ENCODE assay signal across 13 cellular contexts in the genomic region with DNA sequence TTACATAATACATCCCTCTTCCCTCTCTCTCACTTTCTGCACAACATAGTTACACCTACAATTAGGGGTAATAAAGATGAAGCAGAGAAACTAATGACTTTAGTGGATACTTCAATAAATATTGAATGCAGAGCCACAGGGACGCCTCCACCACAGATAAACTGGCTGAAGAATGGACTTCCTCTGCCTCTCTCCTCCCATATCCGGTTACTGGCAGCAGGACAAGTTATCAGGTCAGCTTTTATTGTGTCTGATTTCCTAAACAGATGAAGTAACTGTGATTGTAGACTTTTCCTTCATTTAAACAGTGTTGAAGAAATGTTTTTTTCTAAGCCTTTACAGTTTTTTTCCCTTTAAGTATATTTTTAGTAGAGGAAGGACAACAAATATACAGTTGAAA.
DNase-seq lines count a peak whose midpoint lies in the region; ATAC-seq and TF ChIP-seq lines count a peak whose summit lies in the region.
"Had no signal": no experiment of that assay in that cellular context is flagged by ENCODE, and none has a peak within 500 bp of the region (broad histone marks: within the 10 kb centered on the region; RNA-seq: fewer than 3 reads in every experiment).

No MANE protein-coding gene starts in this region.

- H3K4me1 ChIP-seq in ACC112 (ENCODE audit: control insufficient read depth, insufficient read depth, low read length, unreplicated experiment): peaks cover 16% of the 10 kb centered on the region
- H3K4me1 ChIP-seq in Karpas-422 (ENCODE audit: low read length): peaks cover 11% of the 10 kb centered on the region
- peaks cover 0 to 20% of the 10 kb centered on the region in 2 donors for H3K4me1 ChIP-seq in ascending aorta

- peak; percentile 34 for DNase-seq in Karpas-422
- DNase-seq in ascending aorta (ENCODE audit: low spot score in 2 of 2): no peak
- peak; percentile 76 for DNase-seq in iris pigment epithelial cell (ENCODE audit: low read depth)
- DNase-seq in GM10266 (ENCODE audit: extremely low spot score): no peak
- DNase-seq in NCI-H2171 (lab: John Stamatoyannopoulos, UW): no peak
- DNase-seq: activated CD4-positive, alpha-beta T cell treated with anti-CD3 and anti-CD28 coated beads, Interleukin-2, amount 10 ng/mL, durations not matched to agents 7 days and 5 days; NCI-H1436; NK-92 treated with Interleukin-12 subunit alpha and Interleukin-12 subunit beta, amount 100 ng/mL, for 24 hours; stimulated activated CD4-positive, alpha-beta T cell treated with anti-CD3 and anti-CD28 coated beads, Interleukin-4, amount 100 ng/mL, for 4 hours had no signal

- H4K20me1 ChIP-seq in Karpas-422 (ENCODE audit: insufficient read depth, low read depth, low read length): no peaks in the 10 kb centered on the region

- TF ChIP-seq CTCF in ascending aorta (IDR thresholded peaks at IDR 0.05) (no peak), GM10266 (IDR thresholded peaks at IDR 0.05; ENCODE audit: control insufficient read depth, insufficient read depth, low read depth, missing control alignments) (no peak)

- H2AFZ ChIP-seq in ACC112 (ENCODE audit: low read length, unreplicated experiment) (peak overlapping the region; percentile 24), Karpas-422 (ENCODE audit: low read length) (no peak overlapping the region)

- no peak for ATAC-seq in HG03196 (IDR thresholded peaks at IDR 0.05; ENCODE audit: unreplicated experiment)
- no peak for ATAC-seq in HG03039 (IDR thresholded peaks at IDR 0.05; ENCODE audit: unreplicated experiment)
- ATAC-seq: activated T-helper 17 cell treated with anti-CD3 and anti-CD28 coated beads, Interleukin-2, amount 50 U/mL, for 72 hours had no signal

- H3K79me2 ChIP-seq in ACC112 (ENCODE audit: control insufficient read depth, insufficient read depth, low read length, unreplicated experiment) (no peaks in the 10 kb centered on the region), Karpas-422 (ENCODE audit: low read length) (no peaks in the 10 kb centered on the region)

- no peaks in the 10 kb centered on the region for H3K36me3 ChIP-seq in ACC112 (ENCODE audit: insufficient read depth, low read length)
- H3K36me3 ChIP-seq in Karpas-422 (ENCODE audit: insufficient read depth, low read length): no peaks in the 10 kb centered on the region
- H3K36me3 ChIP-seq in ascending aorta: peaks cover 0 to 5% of the 10 kb centered on the region in 2 donors

- no peak overlapping the region for H3K9ac ChIP-seq in Karpas-422 (ENCODE audit: low read length)

- no peak overlapping the region for H3K4me2 ChIP-seq in Karpas-422 (ENCODE audit: low read depth, low read length, poor library complexity, severe bottlenecking)

- H3K9me2 ChIP-seq in Karpas-422 (replicated peaks; ENCODE audit: insufficient read depth, low read length): no peaks in the 10 kb centered on the region; the same call in 1 of the 2 replicates

- H3K27me3 ChIP-seq in ACC112 (ENCODE audit: insufficient read depth, low read length) (no peaks in the 10 kb centered on the region), Karpas-422 (ENCODE audit: low read length) (no peaks in the 10 kb centered on the region), ascending aorta (no peaks in the 10 kb centered on the region)

- H3K9me3 ChIP-seq in Karpas-422 (ENCODE audit: low read length) (no peaks in the 10 kb centered on the region), ascending aorta (no peaks in the 10 kb centered on the region)

- H3K4me3 ChIP-seq in ACC112 (ENCODE audit: low read depth, low read length): no peak overlapping the region
- no peak overlapping the region for H3K4me3 ChIP-seq in Karpas-422 (ENCODE audit: low read length)
- H3K4me3 ChIP-seq in ascending aorta: no peak overlapping the region

- intact Hi-C loops in ascending aorta (cut with DNase I): loop anchor here (5.0 kb wide), 1 partner anchor 351 kb away; no protein-coding TSS in a partner anchor

- peak overlapping the region; percentile 19; the same call in 1 of the 2 replicates for H3K27ac ChIP-seq in ACC112 (ENCODE audit: low read depth, low read length)
- no peak overlapping the region for H3K27ac ChIP-seq in Karpas-422 (ENCODE audit: low read length)
- H3K27ac ChIP-seq in ascending aorta: peak overlapping the region; percentile 39 to 72

Comparison
In these comparisons a context has a peak if more than half of its experiments do, and no peak if none do; other contexts are left out.
1. DNase-seq: peak in Karpas-422 (single experiment) and iris pigment epithelial cell (single experiment); none in ascending aorta (0 of 2), GM10266 (single experiment) and NCI-H2171 (single experiment).